ENCODE assay signal across 1 cellular context in genomic region chr14:100192250-100192671, GRCh38.
TF ChIP-seq lines count a peak whose summit lies in the region.

No MANE protein-coding gene starts in this region.

TF ChIP-seq in SK-N-SH, 30 proteins besides CTCF, POLR2A, EP300 and RAD21 (continued from another document):
- TF ChIP-seq, protein P1, sequence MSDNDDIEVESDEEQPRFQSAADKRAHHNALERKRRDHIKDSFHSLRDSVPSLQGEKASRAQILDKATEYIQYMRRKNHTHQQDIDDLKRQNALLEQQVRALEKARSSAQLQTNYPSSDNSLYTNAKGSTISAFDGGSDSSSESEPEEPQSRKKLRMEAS (IDR thresholded peaks at IDR 0.05; ENCODE audit: low read depth), result no peak
- TF ChIP-seq EZH2phosphoT487 (IDR thresholded peaks at IDR 0.05; ENCODE audit: borderline replicate concordance, low read depth), result no peak
- TF ChIP-seq, protein P2, sequence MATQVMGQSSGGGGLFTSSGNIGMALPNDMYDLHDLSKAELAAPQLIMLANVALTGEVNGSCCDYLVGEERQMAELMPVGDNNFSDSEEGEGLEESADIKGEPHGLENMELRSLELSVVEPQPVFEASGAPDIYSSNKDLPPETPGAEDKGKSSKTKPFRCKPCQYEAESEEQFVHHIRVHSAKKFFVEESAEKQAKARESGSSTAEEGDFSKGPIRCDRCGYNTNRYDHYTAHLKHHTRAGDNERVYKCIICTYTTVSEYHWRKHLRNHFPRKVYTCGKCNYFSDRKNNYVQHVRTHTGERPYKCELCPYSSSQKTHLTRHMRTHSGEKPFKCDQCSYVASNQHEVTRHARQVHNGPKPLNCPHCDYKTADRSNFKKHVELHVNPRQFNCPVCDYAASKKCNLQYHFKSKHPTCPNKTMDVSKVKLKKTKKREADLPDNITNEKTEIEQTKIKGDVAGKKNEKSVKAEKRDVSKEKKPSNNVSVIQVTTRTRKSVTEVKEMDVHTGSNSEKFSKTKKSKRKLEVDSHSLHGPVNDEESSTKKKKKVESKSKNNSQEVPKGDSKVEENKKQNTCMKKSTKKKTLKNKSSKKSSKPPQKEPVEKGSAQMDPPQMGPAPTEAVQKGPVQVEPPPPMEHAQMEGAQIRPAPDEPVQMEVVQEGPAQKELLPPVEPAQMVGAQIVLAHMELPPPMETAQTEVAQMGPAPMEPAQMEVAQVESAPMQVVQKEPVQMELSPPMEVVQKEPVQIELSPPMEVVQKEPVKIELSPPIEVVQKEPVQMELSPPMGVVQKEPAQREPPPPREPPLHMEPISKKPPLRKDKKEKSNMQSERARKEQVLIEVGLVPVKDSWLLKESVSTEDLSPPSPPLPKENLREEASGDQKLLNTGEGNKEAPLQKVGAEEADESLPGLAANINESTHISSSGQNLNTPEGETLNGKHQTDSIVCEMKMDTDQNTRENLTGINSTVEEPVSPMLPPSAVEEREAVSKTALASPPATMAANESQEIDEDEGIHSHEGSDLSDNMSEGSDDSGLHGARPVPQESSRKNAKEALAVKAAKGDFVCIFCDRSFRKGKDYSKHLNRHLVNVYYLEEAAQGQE (IDR thresholded peaks at IDR 0.05; ENCODE audit: low read depth, low read length), result no peak
- no peak for TF ChIP-seq NRF1 (IDR thresholded peaks at IDR 0.05; ENCODE audit: low read depth, low read length)
- TF ChIP-seq RXRA (IDR thresholded peaks at IDR 0.05; ENCODE audit: borderline replicate concordance, low read depth), result no peak
- no peak for TF ChIP-seq YY1 (IDR thresholded peaks at IDR 0.05; ENCODE audit: low read depth)
- no peak for TF ChIP-seq MXI1 (IDR thresholded peaks at IDR 0.05; ENCODE audit: low read depth, low read length)
TF ChIP-seq in SK-N-SH: peak in this region for 0.
